ENCODE assay signal across 19 cellular contexts in the genomic region with DNA sequence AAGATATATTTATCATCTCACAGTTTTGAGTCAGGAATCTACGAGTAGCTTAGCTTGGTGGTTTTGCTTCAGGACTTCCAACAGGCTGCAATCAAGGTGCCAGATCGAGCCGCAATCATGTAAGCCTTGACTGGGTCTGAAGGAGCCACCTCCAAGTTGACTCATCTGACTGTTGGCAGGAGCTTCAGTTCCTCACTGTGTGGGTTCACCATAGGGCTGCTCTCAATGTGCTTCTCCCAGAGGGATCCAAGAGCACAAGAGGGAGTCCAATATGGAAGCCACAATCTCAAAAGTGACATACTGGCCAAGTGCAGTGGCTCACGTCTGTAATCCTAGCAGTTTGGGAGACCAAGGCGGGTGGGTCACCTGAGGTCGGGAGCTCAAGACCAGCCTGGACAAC. TPM values are rescaled to one million over a fixed set of nuclear protein-coding genes. Genes with fewer than 3 reads are reported as not detected.
DNase-seq lines count a peak whose midpoint lies in the region; ATAC-seq, FAIRE-seq and TF ChIP-seq lines count a peak whose summit lies in the region.
"Had no signal": no experiment of that assay in that cellular context is flagged by ENCODE, and none has a peak within 500 bp of the region (broad histone marks: within the 10 kb centered on the region; RNA-seq: fewer than 3 reads in every experiment).

No MANE protein-coding gene starts in this region.

- no peak for FAIRE-seq in astrocyte (lab: Jason Lieb, UNC)
- FAIRE-seq: A549, H54 had no signal

- H3K4me3 ChIP-seq in astrocyte (ENCODE audit: insufficient read depth, low read depth, low read length), result no peak overlapping the region
- no peak overlapping the region for H3K4me3 ChIP-seq in fibroblast of mammary gland (ENCODE audit: control insufficient read depth, low read depth, low read length)
- H3K4me3 ChIP-seq: A549, Peyer's patch had no signal

- no peak for ATAC-seq in HG02852 (IDR thresholded peaks at IDR 0.05; ENCODE audit: unreplicated experiment)
- no peak for ATAC-seq in GM18868 (IDR thresholded peaks at IDR 0.05; ENCODE audit: unreplicated experiment)
- ATAC-seq in left lobe of liver, result no peak
- ATAC-seq: A549 had no signal

- no peak overlapping the region for H3K9ac ChIP-seq in astrocyte (ENCODE audit: low read length)

- H3K4me1 Mint-ChIP-seq in astrocyte (ENCODE audit: low read depth, unreplicated experiment), result no peaks in the 10 kb centered on the region

- peak; percentile 52 for DNase-seq in A172 (ENCODE audit: low spot score)
- DNase-seq in HT1080 (ENCODE audit: low read depth), result peak; percentile 73
- peak; percentile 5 for DNase-seq in astrocyte (ENCODE audit: low read depth)
- DNase-seq in fibroblast of mammary gland (ENCODE audit: low read depth), result peak; percentile 72
- DNase-seq in stimulated activated CD4-positive, alpha-beta T cell treated with anti-CD3 and anti-CD28 coated beads, Interleukin-2, amount 100 ng/mL, for 48 hours, result no peak
- DNase-seq in left lobe of liver (ENCODE audit: low spot score), result no peak
- DNase-seq: AML-193; DMS79; GDM1; NCI-H1092; NCI-H2227 treated with DMSO at 0.1 percent for 48 hours; NCI-H526 treated with DMSO at 0.1 percent for 48 hours; NK-92 treated with Interleukin-12 subunit alpha and Interleukin-12 subunit beta, amount 100 ng/mL, for 24 hours; Peyer's patch; SIG-M5 had no signal

- no peaks in the 10 kb centered on the region for H3K36me3 ChIP-seq in astrocyte (ENCODE audit: insufficient read depth, low read length)
- H3K36me3 ChIP-seq: Peyer's patch had no signal

- H3K9me3 Mint-ChIP-seq in astrocyte (ENCODE audit: unreplicated experiment), result no peaks in the 10 kb centered on the region

- H3K27me3 ChIP-seq in astrocyte (ENCODE audit: insufficient read depth, low read length), result no peaks in the 10 kb centered on the region
- H3K27me3 ChIP-seq: Peyer's patch had no signal

- no peak overlapping the region for H2AFZ ChIP-seq in astrocyte (ENCODE audit: low read depth, low read length)

- no peak overlapping the region for H3K4me2 ChIP-seq in astrocyte (ENCODE audit: low read length)
- H3K4me2 ChIP-seq: A549 had no signal

- peaks cover 2% of the 10 kb centered on the region for H3K27me3 Mint-ChIP-seq in astrocyte (ENCODE audit: low read depth, unreplicated experiment)

- no peaks in the 10 kb centered on the region for H3K9me3 ChIP-seq in astrocyte (ENCODE audit: insufficient read depth, low read depth, low read length)
- H3K9me3 ChIP-seq: A549, Peyer's patch had no signal

- no peaks in the 10 kb centered on the region for H3K79me2 ChIP-seq in astrocyte (ENCODE audit: insufficient read depth, low read length)

- no peak overlapping the region for H3K27ac ChIP-seq in astrocyte (ENCODE audit: low read depth, low read length)
- H3K27ac ChIP-seq: A549, Peyer's patch had no signal

- no peaks in the 10 kb centered on the region for H3K36me3 Mint-ChIP-seq in astrocyte (ENCODE audit: low read depth, unreplicated experiment)

- no peak for TF ChIP-seq CTCF in astrocyte (IDR thresholded peaks at IDR 0.05; ENCODE audit: insufficient read depth, low read depth, low read length)
- no peak for TF ChIP-seq CTCF in fibroblast of mammary gland (conservative IDR thresholded peaks at IDR 0.05; ENCODE audit: control insufficient read depth, insufficient read depth, low read depth, low read length)

- no peak overlapping the region for H3K27ac Mint-ChIP-seq in astrocyte (ENCODE audit: unreplicated experiment)

- H4K20me1 ChIP-seq in astrocyte (ENCODE audit: insufficient read depth, low read length), result no peaks in the 10 kb centered on the region

- no peak overlapping the region for H3K4me3 Mint-ChIP-seq in astrocyte (ENCODE audit: unreplicated experiment)

- no peaks in the 10 kb centered on the region for H3K4me1 ChIP-seq in astrocyte (ENCODE audit: insufficient read depth, low read length)
- H3K4me1 ChIP-seq: A549, Peyer's patch had no signal

RNA-seq across cellular contexts. Expression of a gene that starts 26.5 kb away (rescaled TPM):
- total RNA-seq in A172 (2014; rRNA removed; shearing (Covaris generic)), result not detected in 2 replicates
- not detected in 2 replicates for total RNA-seq in HT1080 (2014; rRNA removed; shearing (Covaris generic))
- under 0.01 and 0.38 TPM in 2 replicates for polyA plus RNA-seq in HT1080 (2015; cell fraction: cytosol; rRNA removed)
- polyA plus RNA-seq in HT1080 (2015; cell fraction: nucleus; rRNA removed), result 0.59 and 0.95 TPM in 2 replicates
- total RNA-seq in astrocyte (0.25 and 0.36 TPM in 2 replicates), left lobe of liver (0.08 TPM)

Comparison
In these comparisons a context has a peak if more than half of its experiments do, and no peak if none do; other contexts are left out.
1. DNase-seq: peak in A172 (single experiment), HT1080 (single experiment), astrocyte (single experiment) and fibroblast of mammary gland (single experiment); none in stimulated activated CD4-positive, alpha-beta T cell treated with anti-CD3 and anti-CD28 coated beads, Interleukin-2, amount 100 ng/mL, for 48 hours (0 of 2) and left lobe of liver (single experiment).